In the genomic region with DNA sequence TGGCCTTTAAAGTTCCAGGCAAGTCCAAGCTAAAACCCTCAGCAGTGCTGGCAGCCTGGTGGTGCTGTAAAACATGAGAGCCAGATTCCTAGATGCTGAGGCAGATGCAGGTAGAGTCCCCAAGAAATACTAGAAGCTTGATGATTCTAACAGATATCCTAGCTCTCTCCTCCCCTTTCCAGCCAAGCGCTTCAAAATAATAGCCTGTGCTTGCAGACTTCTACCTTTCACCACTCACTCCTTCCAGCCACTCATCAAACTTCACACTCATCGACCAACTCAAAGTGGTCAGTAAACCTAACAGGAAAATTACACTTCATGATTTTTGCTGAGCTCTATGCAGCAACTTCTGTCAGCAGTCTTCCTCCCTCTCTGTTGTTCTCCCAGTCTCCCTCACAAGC, we compare ENCODE assay signal across 1 cellular context.
TF ChIP-seq lines count a peak whose summit lies in the region.

No MANE protein-coding gene starts in this region.

TF ChIP-seq in K562, 482 proteins besides CTCF, POLR2A, EP300 and RAD21 (continues in another document):
- TF ChIP-seq HDGF (IDR thresholded peaks at IDR 0.05), result peak; percentile 90
- peak; percentile 48; the same call in 1 of the 2 replicates for TF ChIP-seq ZC3H8 (IDR thresholded peaks at IDR 0.05)
- TF ChIP-seq SMARCA5 (IDR thresholded peaks at IDR 0.05), result peak; percentile 67; the same call in 1 of the 2 replicates
- no peak for TF ChIP-seq CSDE1 (IDR thresholded peaks at IDR 0.05)
- no peak for TF ChIP-seq SMARCC2 (IDR thresholded peaks at IDR 0.05; ENCODE audit: low read depth)
- TF ChIP-seq KDM4B (IDR thresholded peaks at IDR 0.05; ENCODE audit: borderline replicate concordance in 2 of 2, low read depth in 1 of 2), result no peak
- TF ChIP-seq U2AF1 (optimal IDR thresholded peaks at IDR 0.05; ENCODE audit: low read depth, low read length), result no peak
- peak; percentile 80 for TF ChIP-seq TOE1 (IDR thresholded peaks at IDR 0.05; ENCODE audit: borderline replicate concordance)
- TF ChIP-seq TOE1 (CRISPR knock-in tag; IDR thresholded peaks at IDR 0.05; ENCODE audit: borderline replicate concordance, low read depth), result no peak
- TF ChIP-seq HLTF (IDR thresholded peaks at IDR 0.05), result peak; percentile 60; the same call in 1 of the 2 replicates
- 0 out of 2 replicates have a peak, but pooled peaks have one; percentile 79 for TF ChIP-seq LARP7 (IDR thresholded peaks at IDR 0.05)
- TF ChIP-seq CC2D1A (IDR thresholded peaks at IDR 0.05), result no peak
- TF ChIP-seq, protein P1, sequence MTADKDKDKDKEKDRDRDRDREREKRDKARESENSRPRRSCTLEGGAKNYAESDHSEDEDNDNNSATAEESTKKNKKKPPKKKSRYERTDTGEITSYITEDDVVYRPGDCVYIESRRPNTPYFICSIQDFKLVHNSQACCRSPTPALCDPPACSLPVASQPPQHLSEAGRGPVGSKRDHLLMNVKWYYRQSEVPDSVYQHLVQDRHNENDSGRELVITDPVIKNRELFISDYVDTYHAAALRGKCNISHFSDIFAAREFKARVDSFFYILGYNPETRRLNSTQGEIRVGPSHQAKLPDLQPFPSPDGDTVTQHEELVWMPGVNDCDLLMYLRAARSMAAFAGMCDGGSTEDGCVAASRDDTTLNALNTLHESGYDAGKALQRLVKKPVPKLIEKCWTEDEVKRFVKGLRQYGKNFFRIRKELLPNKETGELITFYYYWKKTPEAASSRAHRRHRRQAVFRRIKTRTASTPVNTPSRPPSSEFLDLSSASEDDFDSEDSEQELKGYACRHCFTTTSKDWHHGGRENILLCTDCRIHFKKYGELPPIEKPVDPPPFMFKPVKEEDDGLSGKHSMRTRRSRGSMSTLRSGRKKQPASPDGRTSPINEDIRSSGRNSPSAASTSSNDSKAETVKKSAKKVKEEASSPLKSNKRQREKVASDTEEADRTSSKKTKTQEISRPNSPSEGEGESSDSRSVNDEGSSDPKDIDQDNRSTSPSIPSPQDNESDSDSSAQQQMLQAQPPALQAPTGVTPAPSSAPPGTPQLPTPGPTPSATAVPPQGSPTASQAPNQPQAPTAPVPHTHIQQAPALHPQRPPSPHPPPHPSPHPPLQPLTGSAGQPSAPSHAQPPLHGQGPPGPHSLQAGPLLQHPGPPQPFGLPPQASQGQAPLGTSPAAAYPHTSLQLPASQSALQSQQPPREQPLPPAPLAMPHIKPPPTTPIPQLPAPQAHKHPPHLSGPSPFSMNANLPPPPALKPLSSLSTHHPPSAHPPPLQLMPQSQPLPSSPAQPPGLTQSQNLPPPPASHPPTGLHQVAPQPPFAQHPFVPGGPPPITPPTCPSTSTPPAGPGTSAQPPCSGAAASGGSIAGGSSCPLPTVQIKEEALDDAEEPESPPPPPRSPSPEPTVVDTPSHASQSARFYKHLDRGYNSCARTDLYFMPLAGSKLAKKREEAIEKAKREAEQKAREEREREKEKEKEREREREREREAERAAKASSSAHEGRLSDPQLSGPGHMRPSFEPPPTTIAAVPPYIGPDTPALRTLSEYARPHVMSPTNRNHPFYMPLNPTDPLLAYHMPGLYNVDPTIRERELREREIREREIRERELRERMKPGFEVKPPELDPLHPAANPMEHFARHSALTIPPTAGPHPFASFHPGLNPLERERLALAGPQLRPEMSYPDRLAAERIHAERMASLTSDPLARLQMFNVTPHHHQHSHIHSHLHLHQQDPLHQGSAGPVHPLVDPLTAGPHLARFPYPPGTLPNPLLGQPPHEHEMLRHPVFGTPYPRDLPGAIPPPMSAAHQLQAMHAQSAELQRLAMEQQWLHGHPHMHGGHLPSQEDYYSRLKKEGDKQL (CRISPR knock-in tag; IDR thresholded peaks at IDR 0.05; ENCODE audit: borderline replicate concordance), result no peak
- no peak for TF ChIP-seq NR4A1 (CRISPR knock-in tag; IDR thresholded peaks at IDR 0.05)
- peak; percentile 61 for TF ChIP-seq NR4A1 (tag; IDR thresholded peaks at IDR 0.05)
- peak; percentile 51 for TF ChIP-seq RBBP5 (IDR thresholded peaks at IDR 0.05; ENCODE audit: borderline replicate concordance, insufficient read depth, low read length, poor library complexity, severe bottlenecking)
- TF ChIP-seq, protein P2, sequence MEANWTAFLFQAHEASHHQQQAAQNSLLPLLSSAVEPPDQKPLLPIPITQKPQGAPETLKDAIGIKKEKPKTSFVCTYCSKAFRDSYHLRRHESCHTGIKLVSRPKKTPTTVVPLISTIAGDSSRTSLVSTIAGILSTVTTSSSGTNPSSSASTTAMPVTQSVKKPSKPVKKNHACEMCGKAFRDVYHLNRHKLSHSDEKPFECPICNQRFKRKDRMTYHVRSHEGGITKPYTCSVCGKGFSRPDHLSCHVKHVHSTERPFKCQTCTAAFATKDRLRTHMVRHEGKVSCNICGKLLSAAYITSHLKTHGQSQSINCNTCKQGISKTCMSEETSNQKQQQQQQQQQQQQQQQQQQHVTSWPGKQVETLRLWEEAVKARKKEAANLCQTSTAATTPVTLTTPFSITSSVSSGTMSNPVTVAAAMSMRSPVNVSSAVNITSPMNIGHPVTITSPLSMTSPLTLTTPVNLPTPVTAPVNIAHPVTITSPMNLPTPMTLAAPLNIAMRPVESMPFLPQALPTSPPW (CRISPR knock-in tag; IDR thresholded peaks at IDR 0.05), result 0 out of 2 replicates have a peak, but pooled peaks have one; percentile 7
- TF ChIP-seq, protein P3, sequence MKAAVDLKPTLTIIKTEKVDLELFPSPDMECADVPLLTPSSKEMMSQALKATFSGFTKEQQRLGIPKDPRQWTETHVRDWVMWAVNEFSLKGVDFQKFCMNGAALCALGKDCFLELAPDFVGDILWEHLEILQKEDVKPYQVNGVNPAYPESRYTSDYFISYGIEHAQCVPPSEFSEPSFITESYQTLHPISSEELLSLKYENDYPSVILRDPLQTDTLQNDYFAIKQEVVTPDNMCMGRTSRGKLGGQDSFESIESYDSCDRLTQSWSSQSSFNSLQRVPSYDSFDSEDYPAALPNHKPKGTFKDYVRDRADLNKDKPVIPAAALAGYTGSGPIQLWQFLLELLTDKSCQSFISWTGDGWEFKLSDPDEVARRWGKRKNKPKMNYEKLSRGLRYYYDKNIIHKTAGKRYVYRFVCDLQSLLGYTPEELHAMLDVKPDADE (conservative IDR thresholded peaks at IDR 0.05; ENCODE audit: control insufficient read depth, low read depth, low read length), result no peak
- TF ChIP-seq NBN (IDR thresholded peaks at IDR 0.05; ENCODE audit: low read depth), result 0 out of 2 replicates have a peak, but pooled peaks have one; percentile 69
- peak; percentile 54 for TF ChIP-seq MEIS2 (IDR thresholded peaks at IDR 0.05; ENCODE audit: partially characterized antibody)
- TF ChIP-seq LEF1 (IDR thresholded peaks at IDR 0.05), result no peak
- TF ChIP-seq FOXJ2 (tag; IDR thresholded peaks at IDR 0.05), result no peak
- TF ChIP-seq HDAC2 (IDR thresholded peaks at IDR 0.05), result peak; percentile 16; the same call in 1 of the 2 replicates
- 0 out of 2 replicates have a peak, but pooled peaks have one; percentile 52 for TF ChIP-seq ZNF12 (CRISPR knock-in tag; IDR thresholded peaks at IDR 0.05)
- 0 out of 2 replicates have a peak, but pooled peaks have one; percentile 2 for TF ChIP-seq JUN (IDR thresholded peaks at IDR 0.05; ENCODE audit: borderline replicate concordance, low read depth, low read length)
- no peak for TF ChIP-seq JUN (CRISPR knock-in tag; IDR thresholded peaks at IDR 0.05; ENCODE audit: borderline replicate concordance)
- no peak for TF ChIP-seq MCM3 (IDR thresholded peaks at IDR 0.05)
- no peak for TF ChIP-seq FIP1L1 (IDR thresholded peaks at IDR 0.05; ENCODE audit: low read depth, low read length, poor library complexity, severe bottlenecking)
- TF ChIP-seq, protein P4, sequence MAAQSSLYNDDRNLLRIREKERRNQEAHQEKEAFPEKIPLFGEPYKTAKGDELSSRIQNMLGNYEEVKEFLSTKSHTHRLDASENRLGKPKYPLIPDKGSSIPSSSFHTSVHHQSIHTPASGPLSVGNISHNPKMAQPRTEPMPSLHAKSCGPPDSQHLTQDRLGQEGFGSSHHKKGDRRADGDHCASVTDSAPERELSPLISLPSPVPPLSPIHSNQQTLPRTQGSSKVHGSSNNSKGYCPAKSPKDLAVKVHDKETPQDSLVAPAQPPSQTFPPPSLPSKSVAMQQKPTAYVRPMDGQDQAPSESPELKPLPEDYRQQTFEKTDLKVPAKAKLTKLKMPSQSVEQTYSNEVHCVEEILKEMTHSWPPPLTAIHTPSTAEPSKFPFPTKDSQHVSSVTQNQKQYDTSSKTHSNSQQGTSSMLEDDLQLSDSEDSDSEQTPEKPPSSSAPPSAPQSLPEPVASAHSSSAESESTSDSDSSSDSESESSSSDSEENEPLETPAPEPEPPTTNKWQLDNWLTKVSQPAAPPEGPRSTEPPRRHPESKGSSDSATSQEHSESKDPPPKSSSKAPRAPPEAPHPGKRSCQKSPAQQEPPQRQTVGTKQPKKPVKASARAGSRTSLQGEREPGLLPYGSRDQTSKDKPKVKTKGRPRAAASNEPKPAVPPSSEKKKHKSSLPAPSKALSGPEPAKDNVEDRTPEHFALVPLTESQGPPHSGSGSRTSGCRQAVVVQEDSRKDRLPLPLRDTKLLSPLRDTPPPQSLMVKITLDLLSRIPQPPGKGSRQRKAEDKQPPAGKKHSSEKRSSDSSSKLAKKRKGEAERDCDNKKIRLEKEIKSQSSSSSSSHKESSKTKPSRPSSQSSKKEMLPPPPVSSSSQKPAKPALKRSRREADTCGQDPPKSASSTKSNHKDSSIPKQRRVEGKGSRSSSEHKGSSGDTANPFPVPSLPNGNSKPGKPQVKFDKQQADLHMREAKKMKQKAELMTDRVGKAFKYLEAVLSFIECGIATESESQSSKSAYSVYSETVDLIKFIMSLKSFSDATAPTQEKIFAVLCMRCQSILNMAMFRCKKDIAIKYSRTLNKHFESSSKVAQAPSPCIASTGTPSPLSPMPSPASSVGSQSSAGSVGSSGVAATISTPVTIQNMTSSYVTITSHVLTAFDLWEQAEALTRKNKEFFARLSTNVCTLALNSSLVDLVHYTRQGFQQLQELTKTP (IDR thresholded peaks at IDR 0.05; ENCODE audit: low read depth in 1 of 2, partially characterized antibody in 2 of 2), result peak in 1 of 2 experiments; percentile 51
- TF ChIP-seq, protein P5, sequence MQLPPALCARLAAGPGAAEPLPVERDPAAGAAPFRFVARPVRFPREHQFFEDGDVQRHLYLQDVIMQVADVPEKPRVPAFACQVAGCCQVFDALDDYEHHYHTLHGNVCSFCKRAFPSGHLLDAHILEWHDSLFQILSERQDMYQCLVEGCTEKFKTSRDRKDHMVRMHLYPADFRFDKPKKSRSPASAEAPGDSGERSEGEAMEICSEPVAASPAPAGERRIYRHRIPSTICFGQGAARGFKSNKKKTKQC (CRISPR knock-in tag; IDR thresholded peaks at IDR 0.05), result no peak
- TF ChIP-seq KDM1A (IDR thresholded peaks at IDR 0.05), result no peak
- TF ChIP-seq, protein P6, sequence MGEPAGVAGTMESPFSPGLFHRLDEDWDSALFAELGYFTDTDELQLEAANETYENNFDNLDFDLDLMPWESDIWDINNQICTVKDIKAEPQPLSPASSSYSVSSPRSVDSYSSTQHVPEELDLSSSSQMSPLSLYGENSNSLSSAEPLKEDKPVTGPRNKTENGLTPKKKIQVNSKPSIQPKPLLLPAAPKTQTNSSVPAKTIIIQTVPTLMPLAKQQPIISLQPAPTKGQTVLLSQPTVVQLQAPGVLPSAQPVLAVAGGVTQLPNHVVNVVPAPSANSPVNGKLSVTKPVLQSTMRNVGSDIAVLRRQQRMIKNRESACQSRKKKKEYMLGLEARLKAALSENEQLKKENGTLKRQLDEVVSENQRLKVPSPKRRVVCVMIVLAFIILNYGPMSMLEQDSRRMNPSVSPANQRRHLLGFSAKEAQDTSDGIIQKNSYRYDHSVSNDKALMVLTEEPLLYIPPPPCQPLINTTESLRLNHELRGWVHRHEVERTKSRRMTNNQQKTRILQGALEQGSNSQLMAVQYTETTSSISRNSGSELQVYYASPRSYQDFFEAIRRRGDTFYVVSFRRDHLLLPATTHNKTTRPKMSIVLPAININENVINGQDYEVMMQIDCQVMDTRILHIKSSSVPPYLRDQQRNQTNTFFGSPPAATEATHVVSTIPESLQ (CRISPR knock-in tag; IDR thresholded peaks at IDR 0.05), result peak; percentile 87; the same call in 1 of the 2 replicates
- no peak for TF ChIP-seq EGR1 (conservative IDR thresholded peaks at IDR 0.05)
- TF ChIP-seq ZNF76 (CRISPR knock-in tag; IDR thresholded peaks at IDR 0.05; ENCODE audit: borderline replicate concordance), result no peak
- no peak for TF ChIP-seq MEF2A (IDR thresholded peaks at IDR 0.05; ENCODE audit: control insufficient read depth, low read depth, low read length)
- 0 out of 2 replicates have a peak, but pooled peaks have one; percentile 22 for TF ChIP-seq EHMT2 (IDR thresholded peaks at IDR 0.05)
- 0 out of 2 replicates have a peak, but pooled peaks have one; percentile 53 for TF ChIP-seq GATA2 (CRISPR knock-in tag; IDR thresholded peaks at IDR 0.05)
- peak; percentile 66; the same call in 1 of the 2 replicates for TF ChIP-seq DNMT1 (IDR thresholded peaks at IDR 0.05)
- TF ChIP-seq, protein P7, sequence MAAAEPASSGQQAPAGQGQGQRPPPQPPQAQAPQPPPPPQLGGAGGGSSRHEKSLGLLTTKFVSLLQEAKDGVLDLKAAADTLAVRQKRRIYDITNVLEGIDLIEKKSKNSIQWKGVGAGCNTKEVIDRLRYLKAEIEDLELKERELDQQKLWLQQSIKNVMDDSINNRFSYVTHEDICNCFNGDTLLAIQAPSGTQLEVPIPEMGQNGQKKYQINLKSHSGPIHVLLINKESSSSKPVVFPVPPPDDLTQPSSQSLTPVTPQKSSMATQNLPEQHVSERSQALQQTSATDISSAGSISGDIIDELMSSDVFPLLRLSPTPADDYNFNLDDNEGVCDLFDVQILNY (CRISPR knock-in tag; IDR thresholded peaks at IDR 0.05), result no peak
- TF ChIP-seq ZNF23 (CRISPR knock-in tag; IDR thresholded peaks at IDR 0.05), result no peak
- no peak for TF ChIP-seq NFYB (IDR thresholded peaks at IDR 0.05; ENCODE audit: extremely low read depth, insufficient read length)
- TF ChIP-seq ZBTB1 (CRISPR knock-in tag; IDR thresholded peaks at IDR 0.05; ENCODE audit: borderline replicate concordance, low read depth), result no peak
- 0 out of 4 replicates have a peak, but pooled peaks of 1 of the 2 experiments have one; percentile 61 for TF ChIP-seq ARNT (IDR thresholded peaks at IDR 0.05)
- TF ChIP-seq HDAC3 (IDR thresholded peaks at IDR 0.05; ENCODE audit: borderline replicate concordance, partially characterized antibody), result peak; percentile 8
- TF ChIP-seq HNRNPUL1 (IDR thresholded peaks at IDR 0.05; ENCODE audit: low read length), result no peak
- no peak for TF ChIP-seq ZNF212 (CRISPR knock-in tag; IDR thresholded peaks at IDR 0.05)
- 0 out of 2 replicates have a peak, but pooled peaks have one; percentile 46 for TF ChIP-seq DPF2 (IDR thresholded peaks at IDR 0.05)
- TF ChIP-seq SMARCB1 (IDR thresholded peaks at IDR 0.05; ENCODE audit: insufficient read length, low read depth), result peak; percentile 13
- TF ChIP-seq, protein P8, sequence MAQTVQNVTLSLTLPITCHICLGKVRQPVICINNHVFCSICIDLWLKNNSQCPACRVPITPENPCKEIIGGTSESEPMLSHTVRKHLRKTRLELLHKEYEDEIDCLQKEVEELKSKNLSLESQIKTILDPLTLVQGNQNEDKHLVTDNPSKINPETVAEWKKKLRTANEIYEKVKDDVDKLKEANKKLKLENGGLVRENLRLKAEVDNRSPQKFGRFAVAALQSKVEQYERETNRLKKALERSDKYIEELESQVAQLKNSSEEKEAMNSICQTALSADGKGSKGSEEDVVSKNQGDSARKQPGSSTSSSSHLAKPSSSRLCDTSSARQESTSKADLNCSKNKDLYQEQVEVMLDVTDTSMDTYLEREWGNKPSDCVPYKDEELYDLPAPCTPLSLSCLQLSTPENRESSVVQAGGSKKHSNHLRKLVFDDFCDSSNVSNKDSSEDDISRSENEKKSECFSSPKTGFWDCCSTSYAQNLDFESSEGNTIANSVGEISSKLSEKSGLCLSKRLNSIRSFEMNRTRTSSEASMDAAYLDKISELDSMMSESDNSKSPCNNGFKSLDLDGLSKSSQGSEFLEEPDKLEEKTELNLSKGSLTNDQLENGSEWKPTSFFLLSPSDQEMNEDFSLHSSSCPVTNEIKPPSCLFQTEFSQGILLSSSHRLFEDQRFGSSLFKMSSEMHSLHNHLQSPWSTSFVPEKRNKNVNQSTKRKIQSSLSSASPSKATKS (CRISPR knock-in tag; IDR thresholded peaks at IDR 0.05), result no peak
